In the genomic region with DNA sequence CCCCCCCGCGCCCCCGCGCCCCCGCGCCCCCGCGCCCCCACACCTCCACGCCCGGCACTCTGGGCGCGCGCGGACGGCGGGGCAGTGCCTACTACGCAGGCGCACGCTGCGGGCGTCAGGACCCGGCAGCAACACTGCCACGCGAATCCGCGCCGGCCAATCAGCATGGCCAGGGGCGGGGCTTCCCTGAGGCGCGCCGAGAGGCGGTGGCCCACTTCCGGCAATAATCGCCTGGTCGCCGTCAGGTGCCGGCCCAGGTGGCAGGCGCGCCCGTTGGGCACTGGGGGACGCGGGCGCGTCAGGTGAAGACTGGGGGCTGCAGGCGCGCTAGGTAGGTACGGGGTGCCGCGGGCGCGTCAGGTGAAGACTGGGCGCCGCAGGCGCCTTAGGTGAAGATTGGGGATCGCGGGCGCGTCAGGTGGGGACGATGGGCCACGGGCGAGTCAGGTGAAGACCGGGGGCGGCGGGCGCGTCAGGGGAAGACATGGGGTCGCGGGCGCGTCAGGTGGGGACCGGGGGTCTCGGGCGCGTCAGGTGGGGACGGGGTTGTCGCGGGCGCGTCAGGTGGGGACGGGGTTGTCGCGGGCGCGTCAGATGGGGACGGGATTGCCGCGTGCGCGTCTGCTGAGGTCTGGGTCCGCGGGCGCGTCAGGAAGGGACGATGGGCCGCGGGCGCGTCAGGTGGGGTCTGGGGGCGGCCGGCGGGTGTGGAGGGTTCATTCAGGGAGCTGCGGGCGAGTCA, we compare ENCODE assay signal across 1 cellular context.
TF ChIP-seq lines count a peak whose summit lies in the region.

No MANE protein-coding gene starts in this region.

TF ChIP-seq in HepG2, 621 proteins besides CTCF, POLR2A, EP300 and RAD21 (continued from another document and continues in another):
- TF ChIP-seq, protein P1, sequence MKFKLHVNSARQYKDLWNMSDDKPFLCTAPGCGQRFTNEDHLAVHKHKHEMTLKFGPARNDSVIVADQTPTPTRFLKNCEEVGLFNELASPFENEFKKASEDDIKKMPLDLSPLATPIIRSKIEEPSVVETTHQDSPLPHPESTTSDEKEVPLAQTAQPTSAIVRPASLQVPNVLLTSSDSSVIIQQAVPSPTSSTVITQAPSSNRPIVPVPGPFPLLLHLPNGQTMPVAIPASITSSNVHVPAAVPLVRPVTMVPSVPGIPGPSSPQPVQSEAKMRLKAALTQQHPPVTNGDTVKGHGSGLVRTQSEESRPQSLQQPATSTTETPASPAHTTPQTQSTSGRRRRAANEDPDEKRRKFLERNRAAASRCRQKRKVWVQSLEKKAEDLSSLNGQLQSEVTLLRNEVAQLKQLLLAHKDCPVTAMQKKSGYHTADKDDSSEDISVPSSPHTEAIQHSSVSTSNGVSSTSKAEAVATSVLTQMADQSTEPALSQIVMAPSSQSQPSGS (CRISPR knock-in tag; IDR thresholded peaks at IDR 0.05): 0 out of 2 replicates have a peak, but pooled peaks have one; percentile 56
- TF ChIP-seq, protein P2, sequence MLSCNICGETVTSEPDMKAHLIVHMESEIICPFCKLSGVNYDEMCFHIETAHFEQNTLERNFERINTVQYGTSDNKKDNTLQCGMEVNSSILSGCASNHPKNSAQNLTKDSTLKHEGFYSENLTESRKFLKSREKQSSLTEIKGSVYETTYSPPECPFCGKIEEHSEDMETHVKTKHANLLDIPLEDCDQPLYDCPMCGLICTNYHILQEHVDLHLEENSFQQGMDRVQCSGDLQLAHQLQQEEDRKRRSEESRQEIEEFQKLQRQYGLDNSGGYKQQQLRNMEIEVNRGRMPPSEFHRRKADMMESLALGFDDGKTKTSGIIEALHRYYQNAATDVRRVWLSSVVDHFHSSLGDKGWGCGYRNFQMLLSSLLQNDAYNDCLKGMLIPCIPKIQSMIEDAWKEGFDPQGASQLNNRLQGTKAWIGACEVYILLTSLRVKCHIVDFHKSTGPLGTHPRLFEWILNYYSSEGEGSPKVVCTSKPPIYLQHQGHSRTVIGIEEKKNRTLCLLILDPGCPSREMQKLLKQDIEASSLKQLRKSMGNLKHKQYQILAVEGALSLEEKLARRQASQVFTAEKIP (CRISPR knock-in tag; IDR thresholded peaks at IDR 0.05; ENCODE audit: borderline replicate concordance): no peak
- peak; percentile 84 for TF ChIP-seq DMAP1 (CRISPR knock-in tag; IDR thresholded peaks at IDR 0.05)
- no peak for TF ChIP-seq NBN (conservative IDR thresholded peaks at IDR 0.05)
- TF ChIP-seq KDM5A (IDR thresholded peaks at IDR 0.05; ENCODE audit: borderline replicate concordance, low read length): peak; percentile 43; the same call in 1 of the 2 replicates
- TF ChIP-seq ATF7-NPFF (CRISPR knock-in tag; IDR thresholded peaks at IDR 0.05; ENCODE audit: low read depth): peak; percentile 76
- TF ChIP-seq ZNF674 (CRISPR knock-in tag; IDR thresholded peaks at IDR 0.05; ENCODE audit: low read depth): 0 out of 2 replicates have a peak, but pooled peaks have one; percentile 32
- TF ChIP-seq MEIS1 (CRISPR knock-in tag; IDR thresholded peaks at IDR 0.05; ENCODE audit: borderline replicate concordance): peak; percentile 68; the same call in 1 of the 2 replicates
- TF ChIP-seq, protein P3, sequence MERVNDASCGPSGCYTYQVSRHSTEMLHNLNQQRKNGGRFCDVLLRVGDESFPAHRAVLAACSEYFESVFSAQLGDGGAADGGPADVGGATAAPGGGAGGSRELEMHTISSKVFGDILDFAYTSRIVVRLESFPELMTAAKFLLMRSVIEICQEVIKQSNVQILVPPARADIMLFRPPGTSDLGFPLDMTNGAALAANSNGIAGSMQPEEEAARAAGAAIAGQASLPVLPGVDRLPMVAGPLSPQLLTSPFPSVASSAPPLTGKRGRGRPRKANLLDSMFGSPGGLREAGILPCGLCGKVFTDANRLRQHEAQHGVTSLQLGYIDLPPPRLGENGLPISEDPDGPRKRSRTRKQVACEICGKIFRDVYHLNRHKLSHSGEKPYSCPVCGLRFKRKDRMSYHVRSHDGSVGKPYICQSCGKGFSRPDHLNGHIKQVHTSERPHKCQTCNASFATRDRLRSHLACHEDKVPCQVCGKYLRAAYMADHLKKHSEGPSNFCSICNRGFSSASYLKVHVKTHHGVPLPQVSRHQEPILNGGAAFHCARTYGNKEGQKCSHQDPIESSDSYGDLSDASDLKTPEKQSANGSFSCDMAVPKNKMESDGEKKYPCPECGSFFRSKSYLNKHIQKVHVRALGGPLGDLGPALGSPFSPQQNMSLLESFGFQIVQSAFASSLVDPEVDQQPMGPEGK (CRISPR knock-in tag; IDR thresholded peaks at IDR 0.05): peak; percentile 72
- TF ChIP-seq, protein P4, sequence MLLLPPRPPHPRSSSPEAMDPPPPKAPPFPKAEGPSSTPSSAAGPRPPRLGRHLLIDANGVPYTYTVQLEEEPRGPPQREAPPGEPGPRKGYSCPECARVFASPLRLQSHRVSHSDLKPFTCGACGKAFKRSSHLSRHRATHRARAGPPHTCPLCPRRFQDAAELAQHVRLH (CRISPR knock-in tag; IDR thresholded peaks at IDR 0.05; ENCODE audit: borderline replicate concordance, low read depth): peak; percentile 63; the same call in 1 of the 2 replicates
- TF ChIP-seq ZNF598 (CRISPR knock-in tag; IDR thresholded peaks at IDR 0.05; ENCODE audit: borderline replicate concordance): peak; percentile 73; the same call in 1 of the 2 replicates
- TF ChIP-seq ZMYM4 (CRISPR knock-in tag; IDR thresholded peaks at IDR 0.05): peak; percentile 68; the same call in 1 of the 2 replicates
- no peak for TF ChIP-seq ZFP82 (CRISPR knock-in tag; IDR thresholded peaks at IDR 0.05; ENCODE audit: borderline replicate concordance)
- no peak for TF ChIP-seq NR1H2 (CRISPR knock-in tag; IDR thresholded peaks at IDR 0.05; ENCODE audit: borderline replicate concordance, low read depth)
- TF ChIP-seq GATAD1 (CRISPR knock-in tag; IDR thresholded peaks at IDR 0.05): peak; percentile 87
- TF ChIP-seq, protein P5, sequence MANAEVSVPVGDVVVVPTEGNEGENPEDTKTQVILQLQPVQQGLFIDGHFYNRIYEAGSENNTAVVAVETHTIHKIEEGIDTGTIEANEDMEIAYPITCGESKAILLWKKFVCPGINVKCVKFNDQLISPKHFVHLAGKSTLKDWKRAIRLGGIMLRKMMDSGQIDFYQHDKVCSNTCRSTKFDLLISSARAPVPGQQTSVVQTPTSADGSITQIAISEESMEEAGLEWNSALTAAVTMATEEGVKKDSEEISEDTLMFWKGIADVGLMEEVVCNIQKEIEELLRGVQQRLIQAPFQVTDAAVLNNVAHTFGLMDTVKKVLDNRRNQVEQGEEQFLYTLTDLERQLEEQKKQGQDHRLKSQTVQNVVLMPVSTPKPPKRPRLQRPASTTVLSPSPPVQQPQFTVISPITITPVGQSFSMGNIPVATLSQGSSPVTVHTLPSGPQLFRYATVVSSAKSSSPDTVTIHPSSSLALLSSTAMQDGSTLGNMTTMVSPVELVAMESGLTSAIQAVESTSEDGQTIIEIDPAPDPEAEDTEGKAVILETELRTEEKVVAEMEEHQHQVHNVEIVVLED (CRISPR knock-in tag; IDR thresholded peaks at IDR 0.05; ENCODE audit: borderline replicate concordance): peak; percentile 93
- peak; percentile 55; the same call in 1 of the 2 replicates for TF ChIP-seq TMF1 (CRISPR knock-in tag; IDR thresholded peaks at IDR 0.05; ENCODE audit: low read depth)
- TF ChIP-seq ZNF274 (CRISPR knock-in tag; IDR thresholded peaks at IDR 0.05): peak; percentile 84
- 0 out of 2 replicates have a peak, but pooled peaks have one; percentile 32 for TF ChIP-seq FOSL2 (CRISPR knock-in tag; IDR thresholded peaks at IDR 0.05)
- TF ChIP-seq ZNF224 (CRISPR knock-in tag; IDR thresholded peaks at IDR 0.05): no peak
- TF ChIP-seq GATAD2A (CRISPR knock-in tag; IDR thresholded peaks at IDR 0.05): 0 out of 2 replicates have a peak, but pooled peaks have one; percentile 24
- no peak for TF ChIP-seq ZNF775 (CRISPR knock-in tag; IDR thresholded peaks at IDR 0.05; ENCODE audit: borderline replicate concordance)
- TF ChIP-seq MAZ (IDR thresholded peaks at IDR 0.05; ENCODE audit: borderline replicate concordance, low read depth, low read length): no peak
- TF ChIP-seq MAZ (CRISPR knock-in tag; IDR thresholded peaks at IDR 0.05; ENCODE audit: low read depth): peak; percentile 63
- peak; percentile 95 for TF ChIP-seq ZEB1 (IDR thresholded peaks at IDR 0.05; ENCODE audit: insufficient replicate concordance, low read depth)
- TF ChIP-seq, protein P6, sequence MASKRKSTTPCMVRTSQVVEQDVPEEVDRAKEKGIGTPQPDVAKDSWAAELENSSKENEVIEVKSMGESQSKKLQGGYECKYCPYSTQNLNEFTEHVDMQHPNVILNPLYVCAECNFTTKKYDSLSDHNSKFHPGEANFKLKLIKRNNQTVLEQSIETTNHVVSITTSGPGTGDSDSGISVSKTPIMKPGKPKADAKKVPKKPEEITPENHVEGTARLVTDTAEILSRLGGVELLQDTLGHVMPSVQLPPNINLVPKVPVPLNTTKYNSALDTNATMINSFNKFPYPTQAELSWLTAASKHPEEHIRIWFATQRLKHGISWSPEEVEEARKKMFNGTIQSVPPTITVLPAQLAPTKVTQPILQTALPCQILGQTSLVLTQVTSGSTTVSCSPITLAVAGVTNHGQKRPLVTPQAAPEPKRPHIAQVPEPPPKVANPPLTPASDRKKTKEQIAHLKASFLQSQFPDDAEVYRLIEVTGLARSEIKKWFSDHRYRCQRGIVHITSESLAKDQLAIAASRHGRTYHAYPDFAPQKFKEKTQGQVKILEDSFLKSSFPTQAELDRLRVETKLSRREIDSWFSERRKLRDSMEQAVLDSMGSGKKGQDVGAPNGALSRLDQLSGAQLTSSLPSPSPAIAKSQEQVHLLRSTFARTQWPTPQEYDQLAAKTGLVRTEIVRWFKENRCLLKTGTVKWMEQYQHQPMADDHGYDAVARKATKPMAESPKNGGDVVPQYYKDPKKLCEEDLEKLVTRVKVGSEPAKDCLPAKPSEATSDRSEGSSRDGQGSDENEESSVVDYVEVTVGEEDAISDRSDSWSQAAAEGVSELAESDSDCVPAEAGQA (IDR thresholded peaks at IDR 0.05; ENCODE audit: low read depth): 0 out of 2 replicates have a peak, but pooled peaks have one; percentile 54
- TF ChIP-seq, protein P6 (CRISPR knock-in tag; IDR thresholded peaks at IDR 0.05; ENCODE audit: borderline replicate concordance): no peak
- peak; percentile 90 for TF ChIP-seq ZNF547 (CRISPR knock-in tag; IDR thresholded peaks at IDR 0.05)
- TF ChIP-seq NFKBIZ (CRISPR knock-in tag; IDR thresholded peaks at IDR 0.05): 0 out of 2 replicates have a peak, but pooled peaks have one; percentile 58
- TF ChIP-seq, protein P7, sequence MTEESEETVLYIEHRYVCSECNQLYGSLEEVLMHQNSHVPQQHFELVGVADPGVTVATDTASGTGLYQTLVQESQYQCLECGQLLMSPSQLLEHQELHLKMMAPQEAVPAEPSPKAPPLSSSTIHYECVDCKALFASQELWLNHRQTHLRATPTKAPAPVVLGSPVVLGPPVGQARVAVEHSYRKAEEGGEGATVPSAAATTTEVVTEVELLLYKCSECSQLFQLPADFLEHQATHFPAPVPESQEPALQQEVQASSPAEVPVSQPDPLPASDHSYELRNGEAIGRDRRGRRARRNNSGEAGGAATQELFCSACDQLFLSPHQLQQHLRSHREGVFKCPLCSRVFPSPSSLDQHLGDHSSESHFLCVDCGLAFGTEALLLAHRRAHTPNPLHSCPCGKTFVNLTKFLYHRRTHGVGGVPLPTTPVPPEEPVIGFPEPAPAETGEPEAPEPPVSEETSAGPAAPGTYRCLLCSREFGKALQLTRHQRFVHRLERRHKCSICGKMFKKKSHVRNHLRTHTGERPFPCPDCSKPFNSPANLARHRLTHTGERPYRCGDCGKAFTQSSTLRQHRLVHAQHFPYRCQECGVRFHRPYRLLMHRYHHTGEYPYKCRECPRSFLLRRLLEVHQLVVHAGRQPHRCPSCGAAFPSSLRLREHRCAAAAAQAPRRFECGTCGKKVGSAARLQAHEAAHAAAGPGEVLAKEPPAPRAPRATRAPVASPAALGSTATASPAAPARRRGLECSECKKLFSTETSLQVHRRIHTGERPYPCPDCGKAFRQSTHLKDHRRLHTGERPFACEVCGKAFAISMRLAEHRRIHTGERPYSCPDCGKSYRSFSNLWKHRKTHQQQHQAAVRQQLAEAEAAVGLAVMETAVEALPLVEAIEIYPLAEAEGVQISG (CRISPR knock-in tag; IDR thresholded peaks at IDR 0.05): peak; percentile 73
- TF ChIP-seq, protein P8, sequence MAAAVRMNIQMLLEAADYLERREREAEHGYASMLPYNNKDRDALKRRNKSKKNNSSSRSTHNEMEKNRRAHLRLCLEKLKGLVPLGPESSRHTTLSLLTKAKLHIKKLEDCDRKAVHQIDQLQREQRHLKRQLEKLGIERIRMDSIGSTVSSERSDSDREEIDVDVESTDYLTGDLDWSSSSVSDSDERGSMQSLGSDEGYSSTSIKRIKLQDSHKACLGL (CRISPR knock-in tag; IDR thresholded peaks at IDR 0.05): peak; percentile 95; the same call in 1 of the 2 replicates
- no peak for TF ChIP-seq PLRG1 (conservative IDR thresholded peaks at IDR 0.05)
- TF ChIP-seq, protein P9, sequence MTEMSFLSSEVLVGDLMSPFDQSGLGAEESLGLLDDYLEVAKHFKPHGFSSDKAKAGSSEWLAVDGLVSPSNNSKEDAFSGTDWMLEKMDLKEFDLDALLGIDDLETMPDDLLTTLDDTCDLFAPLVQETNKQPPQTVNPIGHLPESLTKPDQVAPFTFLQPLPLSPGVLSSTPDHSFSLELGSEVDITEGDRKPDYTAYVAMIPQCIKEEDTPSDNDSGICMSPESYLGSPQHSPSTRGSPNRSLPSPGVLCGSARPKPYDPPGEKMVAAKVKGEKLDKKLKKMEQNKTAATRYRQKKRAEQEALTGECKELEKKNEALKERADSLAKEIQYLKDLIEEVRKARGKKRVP (CRISPR knock-in tag; IDR thresholded peaks at IDR 0.05): peak in 1 of 2 experiments; percentile 62; a peak in 2 of 4 replicates
- TF ChIP-seq FOXM1 (CRISPR knock-in tag; IDR thresholded peaks at IDR 0.05): no peak
- peak; percentile 75; the same call in 1 of the 2 replicates for TF ChIP-seq ZNF333 (CRISPR knock-in tag; IDR thresholded peaks at IDR 0.05; ENCODE audit: borderline replicate concordance)
